ENCODE assay signal across 34 cellular contexts in genomic region chr7:13111230-13111629, GRCh38.
DNase-seq lines count a peak whose midpoint lies in the region; ATAC-seq and TF ChIP-seq lines count a peak whose summit lies in the region.
"Had no signal": no experiment of that assay in that cellular context is flagged by ENCODE, and none has a peak within 500 bp of the region (broad histone marks: within the 10 kb centered on the region; RNA-seq: fewer than 3 reads in every experiment).

No MANE protein-coding gene starts in this region.

- no peaks in the 10 kb centered on the region for H3K4me1 Mint-ChIP-seq in activated T-cell treated with anti-CD3 and anti-CD28 coated beads, Interleukin-2, amount 50 U/mL, for 72 hours (ENCODE audit: low read depth)
- H3K4me1 Mint-ChIP-seq in stimulated activated effector memory CD8-positive, alpha-beta T cell treated with anti-CD3 and anti-CD28 coated beads, Interleukin-12 subunit alpha, Interleukin-12 subunit beta, amount 100 ng/mL, for 72 hours = no peaks in the 10 kb centered on the region
- H3K4me1 Mint-ChIP-seq in naive thymus-derived CD8-positive, alpha-beta T cell = no peaks in the 10 kb centered on the region
- no peaks in the 10 kb centered on the region for H3K4me1 Mint-ChIP-seq in CD8-positive, alpha-beta T cell (ENCODE audit: low read depth)
- H3K4me1 Mint-ChIP-seq: CD4-positive, alpha-beta memory T cell; T-helper 17 cell had no signal

- H3K4me1 ChIP-seq in CD8-positive, alpha-beta T cell (ENCODE audit: insufficient read depth, low read length) = no peaks in the 10 kb centered on the region
- H3K4me1 ChIP-seq: breast epithelium, parathyroid adenoma had no signal

- in situ Hi-C loops in brain microvascular endothelial cell (cut with HindIII; ENCODE audit: low pct_ligation_motif_present, low sequenced_read_pairs) = no loop called here

- peaks cover 6% of the 10 kb centered on the region for H3K27me3 Mint-ChIP-seq in activated T-cell treated with anti-CD3 and anti-CD28 coated beads, Interleukin-2, amount 50 U/mL, for 72 hours (ENCODE audit: low read depth)
- H3K27me3 Mint-ChIP-seq in naive thymus-derived CD8-positive, alpha-beta T cell = peaks cover 0 to 4% (median 4%) of the 10 kb centered on the region in 5 donors
- H3K27me3 Mint-ChIP-seq in CD8-positive, alpha-beta T cell (ENCODE audit: low read depth) = peaks cover 2% of the 10 kb centered on the region
- H3K27me3 Mint-ChIP-seq: B cell had no signal

- POLR2A ChIA-PET in naive thymus-derived CD8-positive, alpha-beta T cell (lab: Charles Lee) = no interaction called here
- POLR2A ChIA-PET in CD8-positive, alpha-beta T cell (lab: Charles Lee) = no interaction called here

- intact Hi-C loops in CD8-positive, alpha-beta T cell (cut with DNase I, micrococcal nuclease) = no loop called here

- H3K27ac Mint-ChIP-seq in activated T-cell treated with anti-CD3 and anti-CD28 coated beads, Interleukin-2, amount 50 U/mL, for 72 hours = peak overlapping the region; percentile 54
- no peak overlapping the region for H3K27ac Mint-ChIP-seq in stimulated activated effector memory CD8-positive, alpha-beta T cell treated with anti-CD3 and anti-CD28 coated beads, Interleukin-12 subunit alpha, Interleukin-12 subunit beta, amount 100 ng/mL, for 72 hours
- no peak overlapping the region for H3K27ac Mint-ChIP-seq in naive thymus-derived CD8-positive, alpha-beta T cell
- H3K27ac Mint-ChIP-seq in CD8-positive, alpha-beta T cell = no peak overlapping the region
- H3K27ac Mint-ChIP-seq: B cell; CD4-positive, alpha-beta memory T cell; neural progenitor cell; T-helper 17 cell had no signal

- no peak for TF ChIP-seq CTCF in brain microvascular endothelial cell (IDR thresholded peaks at IDR 0.05; ENCODE audit: low read depth, low read length, missing control alignments)
- TF ChIP-seq CTCF in CD8-positive, alpha-beta T cell (IDR thresholded peaks at IDR 0.05) = no peak

- no peak overlapping the region for H3K4me3 ChIP-seq in brain microvascular endothelial cell (ENCODE audit: low read depth, low read length)
- H3K4me3 ChIP-seq in CD8-positive, alpha-beta T cell (ENCODE audit: low read depth, low read length) = no peak overlapping the region
- H3K4me3 ChIP-seq: A549, breast epithelium, GM12878, left ventricle myocardium inferior, neural progenitor cell, skin epidermis, testis had no signal

- DNase-seq in activated T-cell treated with anti-CD3 and anti-CD28 coated beads, Interleukin-2, amount 50 U/mL, for 72 hours = peak; percentile 15 to 51
- no peak for DNase-seq in activated T-cell treated with anti-CD3 and anti-CD28 coated beads for 4 hours
- DNase-seq in LHCN-M2 (ENCODE audit: low read depth) = peak; percentile 32
- peak; percentile 4 for DNase-seq in brain microvascular endothelial cell
- DNase-seq in stimulated activated effector memory CD8-positive, alpha-beta T cell treated with anti-CD3 and anti-CD28 coated beads, Interleukin-12 subunit alpha, Interleukin-12 subunit beta, amount 100 ng/mL, for 72 hours (ENCODE audit: low spot score in 2 of 2) = no peak
- no peak for DNase-seq in naive thymus-derived CD8-positive, alpha-beta T cell
- DNase-seq in NCI-H345 treated with DMSO at 0.1 percent for 48 hours (lab: John Stamatoyannopoulos, UW; ENCODE audit: unreplicated experiment) = no peak
- no peak for DNase-seq in CD8-positive, alpha-beta T cell
- DNase-seq: activated CD8-positive, alpha-beta memory T cell treated with anti-CD3 and anti-CD28 coated beads for 24 hours; activated naive CD4-positive, alpha-beta T cell treated with anti-CD3 and anti-CD28 coated beads, Interleukin-2, amount 50 U/mL, for 16 hours; activated T-cell treated with anti-CD3 and anti-CD28 coated beads, Interleukin-2, amount 50 U/mL, for 4 hours; amniotic stem cell; CD4-positive, alpha-beta memory T cell; hypothalamus; left ventricle myocardium inferior; mesenchymal stem cell; NCI-H1436 treated with DMSO at 0.1 percent for 48 hours; NCI-H2081 treated with DMSO at 0.1 percent for 48 hours; NCI-H2227 treated with DMSO at 0.1 percent for 48 hours; NCI-H69; retina; SHP77; stimulated activated naive CD8-positive, alpha-beta T cell treated with anti-CD3 and anti-CD28 coated beads, Interleukin-15, Interleukin-2, amounts not matched to agents 100 U/mL and 50 U/mL, for 24 hours; T-helper 17 cell; testis had no signal

- H3K27me3 ChIP-seq in brain microvascular endothelial cell (replicated peaks) = no peaks in the 10 kb centered on the region
- no peaks in the 10 kb centered on the region for H3K27me3 ChIP-seq in CD8-positive, alpha-beta T cell (ENCODE audit: insufficient read depth, low read length)
- H3K27me3 ChIP-seq: breast epithelium, neural progenitor cell, testis had no signal

- H3K36me3 Mint-ChIP-seq in activated T-cell treated with anti-CD3 and anti-CD28 coated beads, Interleukin-2, amount 50 U/mL, for 72 hours (ENCODE audit: insufficient read depth in 2 of 2) = no peaks in the 10 kb centered on the region
- no peaks in the 10 kb centered on the region for H3K36me3 Mint-ChIP-seq in stimulated activated effector memory CD8-positive, alpha-beta T cell treated with anti-CD3 and anti-CD28 coated beads, Interleukin-12 subunit alpha, Interleukin-12 subunit beta, amount 100 ng/mL, for 72 hours
- H3K36me3 Mint-ChIP-seq in naive thymus-derived CD8-positive, alpha-beta T cell = no peaks in the 10 kb centered on the region
- no peaks in the 10 kb centered on the region for H3K36me3 Mint-ChIP-seq in CD8-positive, alpha-beta T cell
- H3K36me3 Mint-ChIP-seq: CD4-positive, alpha-beta memory T cell had no signal

- H3K9me3 Mint-ChIP-seq in activated T-cell treated with anti-CD3 and anti-CD28 coated beads, Interleukin-2, amount 50 U/mL, for 72 hours = no peaks in the 10 kb centered on the region
- H3K9me3 Mint-ChIP-seq in stimulated activated effector memory CD8-positive, alpha-beta T cell treated with anti-CD3 and anti-CD28 coated beads, Interleukin-12 subunit alpha, Interleukin-12 subunit beta, amount 100 ng/mL, for 72 hours = no peaks in the 10 kb centered on the region
- H3K9me3 Mint-ChIP-seq in naive thymus-derived CD8-positive, alpha-beta T cell = no peaks in the 10 kb centered on the region
- H3K9me3 Mint-ChIP-seq in CD8-positive, alpha-beta T cell = no peaks in the 10 kb centered on the region
- H3K9me3 Mint-ChIP-seq: activated T-cell treated with anti-CD3 and anti-CD28 coated beads, Interleukin-2, amount 50 U/mL, for 4 hours; CD4-positive, alpha-beta memory T cell had no signal

- H3K9me3 ChIP-seq in CD8-positive, alpha-beta T cell (ENCODE audit: low read length) = no peaks in the 10 kb centered on the region
- H3K9me3 ChIP-seq: testis had no signal

- H3K36me3 ChIP-seq in brain microvascular endothelial cell (replicated peaks) = no peaks in the 10 kb centered on the region
- no peaks in the 10 kb centered on the region for H3K36me3 ChIP-seq in CD8-positive, alpha-beta T cell (ENCODE audit: insufficient read depth, low read length)
- H3K36me3 ChIP-seq: breast epithelium, left ventricle myocardium inferior, neural progenitor cell had no signal

- CTCF ChIA-PET in CD8-positive, alpha-beta T cell (lab: Charles Lee) = no interaction called here

- peak overlapping the region in 1 of 2 donors; percentile 22 for H3K4me3 Mint-ChIP-seq in activated T-cell treated with anti-CD3 and anti-CD28 coated beads, Interleukin-2, amount 50 U/mL, for 72 hours
- peak overlapping the region; percentile 26 for H3K4me3 Mint-ChIP-seq in stimulated activated effector memory CD8-positive, alpha-beta T cell treated with anti-CD3 and anti-CD28 coated beads, Interleukin-12 subunit alpha, Interleukin-12 subunit beta, amount 100 ng/mL, for 72 hours
- H3K4me3 Mint-ChIP-seq in naive thymus-derived CD8-positive, alpha-beta T cell = no peak overlapping the region
- H3K4me3 Mint-ChIP-seq in CD8-positive, alpha-beta T cell = no peak overlapping the region
- H3K4me3 Mint-ChIP-seq: activated T-cell treated with anti-CD3 and anti-CD28 coated beads, Interleukin-2, amount 50 U/mL, for 4 hours; B cell; CD4-positive, alpha-beta memory T cell; neural progenitor cell; T-helper 17 cell had no signal

- peak; percentile 60 to 86 for ATAC-seq in activated T-cell treated with anti-CD3 and anti-CD28 coated beads, Interleukin-2, amount 50 U/mL, for 72 hours (replicated peaks in 1 of 2)
- peak; percentile 68 for ATAC-seq in stimulated activated effector memory CD8-positive, alpha-beta T cell treated with anti-CD3 and anti-CD28 coated beads, Interleukin-12 subunit alpha, Interleukin-12 subunit beta, amount 100 ng/mL, for 72 hours
- no peak for ATAC-seq in naive thymus-derived CD8-positive, alpha-beta T cell
- no peak for ATAC-seq in CD8-positive, alpha-beta T cell
- ATAC-seq: A549; activated CD4-positive, CD25-positive, alpha-beta regulatory T cell treated with anti-CD3 and anti-CD28 coated beads, Interleukin-2, amount 50 U/mL, for 24 hours; activated T-cell treated with anti-CD3 and anti-CD28 coated beads, Interleukin-2, amount 50 U/mL, for 4 hours; GM12878; stimulated activated naive CD8-positive, alpha-beta T cell treated with anti-CD3 and anti-CD28 coated beads, Interleukin-15, Interleukin-2, amounts not matched to agents 100 U/mL and 50 U/mL, for 24 hours; T-helper 17 cell had no signal

- H3K27ac ChIP-seq in brain microvascular endothelial cell = no peak overlapping the region
- H3K27ac ChIP-seq in CD8-positive, alpha-beta T cell (ENCODE audit: low read depth, low read length) = no peak overlapping the region
- H3K27ac ChIP-seq: A549, breast epithelium, HL-60, left ventricle myocardium inferior, neural progenitor cell, parathyroid adenoma, skin epidermis, testis had no signal

Comparison
In these comparisons a context has a peak if more than half of its experiments do, and no peak if none do; other contexts are left out.
1. DNase-seq: peak in activated T-cell treated with anti-CD3 and anti-CD28 coated beads, Interleukin-2, amount 50 U/mL, for 72 hours (2 of 2), LHCN-M2 (single experiment) and brain microvascular endothelial cell (single experiment); none in activated T-cell treated with anti-CD3 and anti-CD28 coated beads for 4 hours (single experiment), stimulated activated effector memory CD8-positive, alpha-beta T cell treated with anti-CD3 and anti-CD28 coated beads, Interleukin-12 subunit alpha, Interleukin-12 subunit beta, amount 100 ng/mL, for 72 hours (0 of 2), naive thymus-derived CD8-positive, alpha-beta T cell (0 of 10), NCI-H345 treated with DMSO at 0.1 percent for 48 hours (single experiment) and CD8-positive, alpha-beta T cell (0 of 7).
2. ATAC-seq: peak in activated T-cell treated with anti-CD3 and anti-CD28 coated beads, Interleukin-2, amount 50 U/mL, for 72 hours (2 of 2) and stimulated activated effector memory CD8-positive, alpha-beta T cell treated with anti-CD3 and anti-CD28 coated beads, Interleukin-12 subunit alpha, Interleukin-12 subunit beta, amount 100 ng/mL, for 72 hours (single experiment); none in naive thymus-derived CD8-positive, alpha-beta T cell (0 of 2) and CD8-positive, alpha-beta T cell (single experiment).